8 cellular contexts compared by ENCODE assay signal in genomic region chr2:191679818-191680600, GRCh38. TPM values are rescaled to one million over a fixed set of nuclear protein-coding genes. Genes with fewer than 3 reads are reported as not detected.
DNase-seq lines count a peak whose midpoint lies in the region; ATAC-seq and TF ChIP-seq lines count a peak whose summit lies in the region.

No MANE protein-coding gene starts in this region.

- H3K4me1 ChIP-seq in breast epithelium (no peaks in the 10 kb centered on the region), tibial artery (peaks cover 0 to 46% (median 8%) of the 10 kb centered on the region in 4 donors)

- H3K4me3 ChIP-seq in breast epithelium = peak overlapping the region in 2 of 3 donors; percentile 74 to 84
- H3K4me3 ChIP-seq in tibial artery = peak overlapping the region in 1 of 2 donors; percentile 70

- intact Hi-C loops in breast epithelium (cut with DNase I; ENCODE audit: low total_unique reads) (loop anchor here (5.0 to 10.0 kb wide), 2 partner anchors 115 to 777 kb away; no protein-coding TSS in a partner anchor), tibial artery (cut with DNase I; ENCODE audit: low total_unique reads) (no loop called here)

- peak; percentile 50 for TF ChIP-seq POLR2A in GM18505 (IDR thresholded peaks at IDR 0.05; ENCODE audit: borderline replicate concordance, extremely low read depth, insufficient read depth, insufficient read length)
- TF ChIP-seq POLR2A in breast epithelium (IDR thresholded peaks at IDR 0.05) = no peak

- H3K9me3 ChIP-seq in breast epithelium = no peaks in the 10 kb centered on the region
- H3K9me3 ChIP-seq in tibial artery = no peaks in the 10 kb centered on the region

- peak; percentile 30 for ATAC-seq in GM18505 (IDR thresholded peaks at IDR 0.05; ENCODE audit: unreplicated experiment)
- no peak for ATAC-seq in left lobe of liver

- H3K4me3 Mint-ChIP-seq in HFFc6 (peak overlapping the region; percentile 99), neural crest cell (peak overlapping the region; percentile 78)

- TF ChIP-seq CTCF in HFFc6 (IDR thresholded peaks at IDR 0.05) = no peak
- no peak for TF ChIP-seq CTCF in breast epithelium (IDR thresholded peaks at IDR 0.05)
- TF ChIP-seq CTCF in neural crest cell (conservative IDR thresholded peaks at IDR 0.05) = no peak
- no peak for TF ChIP-seq CTCF in tibial artery (IDR thresholded peaks at IDR 0.05)

- peaks cover 67% of the 10 kb centered on the region for H3K36me3 Mint-ChIP-seq in HFFc6 (ENCODE audit: low read depth)
- peaks cover 6% of the 10 kb centered on the region for H3K36me3 Mint-ChIP-seq in neural crest cell (ENCODE audit: low read depth)

- peak overlapping the region; percentile 99 for H3K27ac Mint-ChIP-seq in HFFc6
- no peak overlapping the region for H3K27ac Mint-ChIP-seq in neural crest cell (ENCODE audit: unreplicated experiment)

- H3K27ac ChIP-seq in breast epithelium (peak overlapping the region in 1 of 2 donors; percentile 25), tibial artery (peak overlapping the region in 1 of 2 donors; percentile 94)

- H3K4me1 Mint-ChIP-seq in HFFc6 (ENCODE audit: low read depth) (peaks cover 75% of the 10 kb centered on the region), neural crest cell (peaks cover 39% of the 10 kb centered on the region)

- no peaks in the 10 kb centered on the region for H3K27me3 ChIP-seq in breast epithelium
- no peaks in the 10 kb centered on the region for H3K27me3 ChIP-seq in tibial artery

- H3K27me3 Mint-ChIP-seq in HFFc6 (ENCODE audit: insufficient read depth) = peaks cover 6% of the 10 kb centered on the region
- H3K27me3 Mint-ChIP-seq in neural crest cell (ENCODE audit: low read depth) = peaks cover 7% of the 10 kb centered on the region

- peak; percentile 81 for DNase-seq in HFFc6
- peak; percentile 69 for DNase-seq in NAMALWA (ENCODE audit: low spot score)
- no peak for DNase-seq in breast epithelium (ENCODE audit: low spot score in 2 of 2)
- DNase-seq in neural crest cell (ENCODE audit: low read depth, low spot score) = no peak
- no peak for DNase-seq in tibial artery
- no peak for DNase-seq in left lobe of liver (ENCODE audit: low spot score)
- DNase-seq in NCI-H2029 (lab: John Stamatoyannopoulos, UW) = no peak

- H3K36me3 ChIP-seq in breast epithelium = no peaks in the 10 kb centered on the region
- H3K36me3 ChIP-seq in tibial artery = peaks cover 0 to 10% (median 7%) of the 10 kb centered on the region in 3 donors

- peaks cover 25% of the 10 kb centered on the region for H3K9me3 Mint-ChIP-seq in HFFc6
- no peaks in the 10 kb centered on the region for H3K9me3 Mint-ChIP-seq in neural crest cell

RNA-seq across cellular contexts. Expression of gene NABP1, which starts 2.1 kb away (rescaled TPM):
- total RNA-seq in HFFc6 (2021; fragmentation: NEBNext Ultra II Directional; extraction: Animal tissue kit (Norgen Biotek cat#: 25700)) = 100 to 1,000 TPM in 5 of 6 experiments, 10 to 100 TPM in 1; 95.9 to 121 (median 109) TPM
- total RNA-seq in breast epithelium = 10 to 100 TPM; 34.4 to 44.9 (median 37.8) TPM
- total RNA-seq in neural crest cell = 8.9 and 10.1 TPM in 2 replicates
- total RNA-seq in left lobe of liver = 5.9 TPM

Comparison
In these comparisons a context has a peak if more than half of its experiments do, and no peak if none do; other contexts are left out.
1. DNase-seq: peak in HFFc6 (single experiment) and NAMALWA (single experiment); none in breast epithelium (0 of 2), neural crest cell (single experiment), tibial artery (0 of 2), left lobe of liver (single experiment) and NCI-H2029 (single experiment).